32 cellular contexts compared by ENCODE assay signal in the genomic region with DNA sequence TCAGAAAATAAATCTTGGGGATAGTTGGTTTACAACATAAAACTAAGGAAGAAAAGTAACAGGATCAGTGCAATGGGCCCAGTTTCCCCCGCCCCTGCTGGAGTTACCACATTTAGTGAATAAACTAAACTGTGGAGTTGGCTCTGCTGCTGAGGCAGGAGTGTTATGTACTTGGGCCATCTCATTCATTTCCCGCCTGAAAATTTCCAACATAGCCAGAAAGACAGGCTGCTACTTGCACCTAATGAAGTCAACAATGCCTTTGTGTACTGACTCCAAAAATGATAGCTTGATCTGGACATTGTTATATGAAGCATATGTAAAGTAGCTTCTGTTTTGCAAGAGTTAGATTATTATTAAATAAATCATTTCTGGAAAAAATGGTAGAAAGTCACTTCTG. TPM values are rescaled to one million over a fixed set of nuclear protein-coding genes. Genes with fewer than 3 reads are reported as not detected.
"Had no signal": no experiment of that assay in that cellular context is flagged by ENCODE, and none has a peak within 500 bp of the region (broad histone marks: within the 10 kb centered on the region; RNA-seq: fewer than 3 reads in every experiment).

No MANE protein-coding gene starts in this region.

- H3K4me3 ChIP-seq: ascending aorta, body of pancreas, cardiac muscle cell, SJCRH30 had no signal

- H3K9me2 ChIP-seq: SK-N-SH had no signal

- H3K27me3 ChIP-seq: ascending aorta, body of pancreas, cardiac muscle cell, SJCRH30 had no signal

- H3K9ac ChIP-seq: SK-N-SH had no signal

- H3K27ac ChIP-seq: ascending aorta, body of pancreas, cardiac muscle cell, SJCRH30, WERI-Rb-1 had no signal

- H3K9me3 ChIP-seq: ascending aorta, body of pancreas, SJCRH30, SK-N-SH had no signal

- H3K4me2 ChIP-seq: SK-N-SH had no signal

- ATAC-seq: activated CD8-positive, alpha-beta T cell treated with anti-CD3 and anti-CD28 coated beads, Interleukin-2, amount 10 ng/mL, durations not matched to agents 7 days and 5 days; activated naive CD4-positive, alpha-beta T cell treated with anti-CD3 and anti-CD28 coated beads, Interleukin-2, amount 50 U/mL, for 72 hours; activated naive CD8-positive, alpha-beta T cell treated with anti-CD3 and anti-CD28 coated beads, Interleukin-2, amount 50 U/mL, for 24 hours; body of pancreas; Panc1 had no signal

- H3K36me3 ChIP-seq: ascending aorta, cardiac muscle cell, SJCRH30, WERI-Rb-1 had no signal

- DNase-seq: activated CD4-positive, alpha-beta T cell treated with anti-CD3 and anti-CD28 coated beads for 4 hours; activated CD4-positive, alpha-beta T cell treated with anti-CD3 and anti-CD28 coated beads, Interleukin-2, amount 50 U/mL, for 4 hours; activated CD8-positive, alpha-beta memory T cell treated with anti-CD3 and anti-CD28 coated beads, Interleukin-2, amount 50 U/mL, for 48 hours; activated CD8-positive, alpha-beta T cell treated with anti-CD3 and anti-CD28 coated beads, Interleukin-2, amount 10 ng/mL, durations not matched to agents 7 days and 5 days; activated effector memory CD4-positive, alpha-beta T cell treated with anti-CD3 and anti-CD28 coated beads, Interleukin-2, amount 50 U/mL, for 16 hours; activated naive CD4-positive, alpha-beta T cell treated with Interleukin-2 at 50 U/mL for 16 hours; activated naive CD8-positive, alpha-beta T cell treated with anti-CD3 and anti-CD28 coated beads, Interleukin-2, amount 50 U/mL, for 24 hours; activated T-cell treated with anti-CD3 and anti-CD28 coated beads, Interleukin-2, amount 50 U/mL, for 24 hours; amniotic stem cell; body of pancreas; KG1; MM.1S; NCI-H1105 treated with DMSO at 0.1 percent for 48 hours; NCI-H1436 treated with DMSO at 0.1 percent for 48 hours; NCI-H187; NCI-H2081; NCI-H2171 treated with DMSO at 0.1 percent for 48 hours; NCI-H226; OCI-M1; Right ventricle myocardium superior; RPMI8226; SJCRH30; SK-N-SH; T-helper 1 cell; WERI-Rb-1 had no signal

- H3K4me1 ChIP-seq: ascending aorta, body of pancreas, SJCRH30 had no signal

RNA-seq across cellular contexts. Expression of gene DLEU7, which starts 58.2 kb away (rescaled TPM):
- total RNA-seq: activated CD8-positive, alpha-beta T cell treated with anti-CD3 and anti-CD28 coated beads, Interleukin-2, amount 10 ng/mL, durations not matched to agents 7 days and 5 days; activated naive CD4-positive, alpha-beta T cell treated with anti-CD3 and anti-CD28 coated beads, Interleukin-2, amount 50 U/mL, for 72 hours; activated T-helper 1 cell treated with anti-CD3 and anti-CD28 coated beads, Interleukin-12 subunit alpha, Interleukin-12 subunit beta, Interleukin-2, Interleukin-4 antibody, amounts not matched to agents 30 ng/mL and 10 ng/mL and 1 ng/mL, durations not matched to agents 14 hours and 24 hours and 36 hours; ascending aorta; body of pancreas; cardiac muscle cell; NCI-H460; T-helper 2 cell treated with Interferon-gamma antibody and Interleukin-4, amounts not matched to agents 100 ng/mL and 5 ng/mL, for 36 hours had no signal
